8 cellular contexts compared by ENCODE assay signal in genomic region chr9:113409883-113410206, GRCh38. TPM values are rescaled to one million over a fixed set of nuclear protein-coding genes. Genes with fewer than 3 reads are reported as not detected.
A peak's percentile ranks its signal among the peaks of the same experiment; 100 is the strongest.
DNase-seq lines count a peak whose midpoint lies in the region; ATAC-seq and TF ChIP-seq lines count a peak whose summit lies in the region.

No MANE protein-coding gene starts in this region.

- H3K4me3 ChIP-seq in NT2/D1 (ENCODE audit: insufficient read length, low read depth) (peak overlapping the region; percentile 97), ovary (peak overlapping the region; percentile 75)

- ATAC-seq in HG03571 (IDR thresholded peaks at IDR 0.05; ENCODE audit: unreplicated experiment): no peak

- H3K27ac ChIP-seq in ovary: peak overlapping the region; percentile 96 to 98

- peaks cover 32% of the 10 kb centered on the region for H3K36me3 Mint-ChIP-seq in T-helper 2 cell treated with Interferon-gamma antibody and Interleukin-4, amounts not matched to agents 5 μg/mL and 100 μg/mL, for 36 hours (ENCODE audit: low read depth)
- H3K36me3 Mint-ChIP-seq in endothelial cell (ENCODE audit: low read depth, unreplicated experiment): peaks cover 21% of the 10 kb centered on the region

- peak overlapping the region; percentile 93 for H3K9ac ChIP-seq in NT2/D1 (ENCODE audit: insufficient read length, low read depth)

- H3K4me3 Mint-ChIP-seq in T-helper 2 cell treated with Interferon-gamma antibody and Interleukin-4, amounts not matched to agents 5 μg/mL and 100 μg/mL, for 36 hours: peak overlapping the region; percentile 98
- peak overlapping the region; percentile 100 for H3K4me3 Mint-ChIP-seq in endothelial cell (ENCODE audit: unreplicated experiment)

- H3K36me3 ChIP-seq in NT2/D1 (ENCODE audit: insufficient read depth, insufficient read length, low read length): peaks cover 33% of the 10 kb centered on the region
- no peaks in the 10 kb centered on the region for H3K36me3 ChIP-seq in ovary

- no peak for TF ChIP-seq POLR2A in ovary (IDR thresholded peaks at IDR 0.05)

- H3K9me3 Mint-ChIP-seq in T-helper 2 cell treated with Interferon-gamma antibody and Interleukin-4, amounts not matched to agents 5 μg/mL and 100 μg/mL, for 36 hours: no peaks in the 10 kb centered on the region
- no peaks in the 10 kb centered on the region for H3K9me3 Mint-ChIP-seq in endothelial cell (ENCODE audit: unreplicated experiment)

- no peak for TF ChIP-seq CTCF in endothelial cell (IDR thresholded peaks at IDR 0.05; ENCODE audit: unreplicated experiment)
- TF ChIP-seq CTCF in ovary (IDR thresholded peaks at IDR 0.05): no peak

- TF ChIP-seq EP300 in ovary (IDR thresholded peaks at IDR 0.05): no peak

- H3K4me1 Mint-ChIP-seq in T-helper 2 cell treated with Interferon-gamma antibody and Interleukin-4, amounts not matched to agents 5 μg/mL and 100 μg/mL, for 36 hours (ENCODE audit: low read depth): peaks cover 18% of the 10 kb centered on the region
- H3K4me1 Mint-ChIP-seq in endothelial cell (ENCODE audit: unreplicated experiment): peaks cover 18% of the 10 kb centered on the region

- no peaks in the 10 kb centered on the region for H3K4me1 ChIP-seq in NT2/D1 (ENCODE audit: insufficient read depth, insufficient read length)
- H3K4me1 ChIP-seq in ovary (ENCODE audit: insufficient read depth): peaks cover 3% of the 10 kb centered on the region

- H3K27me3 ChIP-seq in NT2/D1 (ENCODE audit: insufficient read depth, insufficient read length) (no peaks in the 10 kb centered on the region), ovary (no peaks in the 10 kb centered on the region)

- peak overlapping the region; percentile 100 for H3K27ac Mint-ChIP-seq in T-helper 2 cell treated with Interferon-gamma antibody and Interleukin-4, amounts not matched to agents 5 μg/mL and 100 μg/mL, for 36 hours
- peak overlapping the region; percentile 100 for H3K27ac Mint-ChIP-seq in endothelial cell (ENCODE audit: unreplicated experiment)

- WGBS in ovary, 3 donors: 0 to 1% (median 0%) methylated on average over 20 of the region's 20 CpGs

- intact Hi-C loops in ovary (cut with DNase I): loop anchor here in 2 of 4 donors (10.0 kb wide), 2 partner anchors 105 to 135 kb away; partner anchors contain the start of genes CDC26 (in 1 of the 2), PRPF4 (in 1 of the 2) and RNF183 (in 1 of the 2)

- DNase-seq in T-helper 2 cell treated with Interferon-gamma antibody and Interleukin-4, amounts not matched to agents 5 μg/mL and 100 μg/mL, for 36 hours (ENCODE audit: low spot score): no peak
- DNase-seq in T-helper 2 cell (no peak), NT2/D1 (ENCODE audit: low read depth, low spot score) (no peak), endothelial cell (ENCODE audit: low spot score) (no peak), ovary (no peak), 8988T (no peak), COLO829 (ENCODE audit: low spot score) (no peak)

- H3K9me3 ChIP-seq in NT2/D1 (ENCODE audit: insufficient read depth, low read length): no peaks in the 10 kb centered on the region
- H3K9me3 ChIP-seq in ovary: no peaks in the 10 kb centered on the region

- no peaks in the 10 kb centered on the region for H3K27me3 Mint-ChIP-seq in T-helper 2 cell treated with Interferon-gamma antibody and Interleukin-4, amounts not matched to agents 5 μg/mL and 100 μg/mL, for 36 hours (ENCODE audit: low read depth)
- peaks cover 7% of the 10 kb centered on the region for H3K27me3 Mint-ChIP-seq in endothelial cell (ENCODE audit: unreplicated experiment)

RNA-seq across cellular contexts. Expression of gene POLE3, which starts 0.6 kb away (rescaled TPM):
- total RNA-seq in endothelial cell (ENCODE audit: unreplicated experiment) (28.7 TPM), ovary (10 to 100 TPM; 12.3 to 27.5 (median 24.2) TPM)
- 10 to 100 TPM; 28.2 to 53.6 TPM for polyA plus RNA-seq in ovary

RNA-seq across cellular contexts. Expression of gene C9orf43, which starts 0.7 kb away (rescaled TPM):
- 0.92 TPM for total RNA-seq in endothelial cell (ENCODE audit: unreplicated experiment)
- total RNA-seq in ovary: under 1 TPM; 0.48 to 0.92 (median 0.84) TPM
- 1 to 10 TPM in 1 of 2 donors, under 1 TPM in 1; 0.46 to 1.2 TPM for polyA plus RNA-seq in ovary

RNA-seq across cellular contexts. Expression of gene ALAD, which starts 8.8 kb away (rescaled TPM):
- total RNA-seq in endothelial cell (ENCODE audit: unreplicated experiment) (19.3 TPM), ovary (10 to 100 TPM; 14.3 to 59.3 (median 34.7) TPM)
- polyA plus RNA-seq in ovary: 10 to 100 TPM; 46.8 to 57.0 TPM

RNA-seq across cellular contexts. Expression of gene HDHD3, which starts 33.1 kb away (rescaled TPM):
- total RNA-seq in endothelial cell (ENCODE audit: unreplicated experiment) (8.4 TPM), ovary (10 to 100 TPM; 15.4 to 23.9 (median 21.1) TPM)
- polyA plus RNA-seq in ovary: 10 to 100 TPM in 1 of 2 donors, 1 to 10 TPM in 1; 8.9 to 24.9 TPM

RNA-seq across cellular contexts. Expression of gene RGS3, which starts 53.7 kb away (rescaled TPM):
- total RNA-seq in endothelial cell (ENCODE audit: unreplicated experiment) (474 TPM), ovary (10 to 100 TPM in 6 of 7 donors, 1 to 10 TPM in 1; 6.1 to 49.3 (median 15.9) TPM)
- 10 to 100 TPM; 15.0 to 15.4 TPM for polyA plus RNA-seq in ovary
